8 cellular contexts compared by ENCODE assay signal in genomic region chr5:59039003-59039295, GRCh38.
DNase-seq lines count a peak whose midpoint lies in the region; ATAC-seq and TF ChIP-seq lines count a peak whose summit lies in the region.

No MANE protein-coding gene starts in this region.

- peaks cover 29% of the 10 kb centered on the region for H3K36me3 Mint-ChIP-seq in activated naive CD8-positive, alpha-beta T cell treated with anti-CD3 and anti-CD28 coated beads, Interleukin-2, amount 50 U/mL, for 24 hours (ENCODE audit: low read depth)

- no peaks in the 10 kb centered on the region for H3K27me3 Mint-ChIP-seq in activated naive CD8-positive, alpha-beta T cell treated with anti-CD3 and anti-CD28 coated beads, Interleukin-2, amount 50 U/mL, for 24 hours

- H3K27me3 ChIP-seq in GM06990 (replicated peaks; ENCODE audit: control insufficient read depth, insufficient read depth, low read length) (peaks cover 2% of the 10 kb centered on the region; the same call in 1 of the 2 replicates), stomach (no peaks in the 10 kb centered on the region)

- H3K27ac Mint-ChIP-seq in activated naive CD8-positive, alpha-beta T cell treated with anti-CD3 and anti-CD28 coated beads, Interleukin-2, amount 50 U/mL, for 24 hours = peak overlapping the region; percentile 91

- 0 to 3% (median 1%) methylated on average over 19 to 29 of the region's 29 CpGs for WGBS in stomach, 5 donors

- peak overlapping the region; percentile 86 for H3K4me3 Mint-ChIP-seq in activated naive CD8-positive, alpha-beta T cell treated with anti-CD3 and anti-CD28 coated beads, Interleukin-2, amount 50 U/mL, for 24 hours

- H3K4me3 ChIP-seq in GM06990 (replicated peaks; ENCODE audit: low read depth, low read length) (peak overlapping the region; percentile 59), stomach (peak overlapping the region; percentile 63 to 86 (median 81))

- TF ChIP-seq POLR2A in stomach (IDR thresholded peaks at IDR 0.05) = no peak

- TF ChIP-seq CTCF in GM06990 (IDR thresholded peaks at IDR 0.05; ENCODE audit: insufficient read depth, low read length, poor library complexity, severe bottlenecking) = no peak
- no peak for TF ChIP-seq CTCF in stomach (IDR thresholded peaks at IDR 0.05)
- no peak for TF ChIP-seq CTCF in GM10266 (IDR thresholded peaks at IDR 0.05; ENCODE audit: control insufficient read depth, insufficient read depth, low read depth, missing control alignments)

- intact Hi-C loops in stomach (cut with DNase I; ENCODE audit: low total_unique reads) = no loop called here

- peaks cover 31 to 84% (median 57%) of the 10 kb centered on the region in 4 donors for H3K4me1 ChIP-seq in stomach

- H3K9me3 Mint-ChIP-seq in activated naive CD8-positive, alpha-beta T cell treated with anti-CD3 and anti-CD28 coated beads, Interleukin-2, amount 50 U/mL, for 24 hours = no peaks in the 10 kb centered on the region

- peaks cover 58% of the 10 kb centered on the region for H3K4me1 Mint-ChIP-seq in activated naive CD8-positive, alpha-beta T cell treated with anti-CD3 and anti-CD28 coated beads, Interleukin-2, amount 50 U/mL, for 24 hours

- TF ChIP-seq EP300 in stomach (IDR thresholded peaks at IDR 0.05) = no peak

- H3K36me3 ChIP-seq in GM06990 (ENCODE audit: control insufficient read depth, insufficient read depth, low read length) (no peaks in the 10 kb centered on the region), stomach (no peaks in the 10 kb centered on the region)

- no peaks in the 10 kb centered on the region for H3K9me3 ChIP-seq in stomach

- peak overlapping the region; percentile 84 to 95 (median 90) for H3K27ac ChIP-seq in stomach

- DNase-seq in GM06990 (ENCODE audit: extremely low read depth, insufficient read length) (no peak), iPS-NIHi11 (ENCODE audit: low spot score) (peak; percentile 60), stomach (no peak), islet precursor cell (no peak), GM10266 (ENCODE audit: extremely low spot score) (no peak)
- no peak for DNase-seq in activated naive CD8-positive, alpha-beta T cell treated with anti-CD3 and anti-CD28 coated beads, Interleukin-2, amount 50 U/mL, for 24 hours

- ATAC-seq in HG02970 (IDR thresholded peaks at IDR 0.05; ENCODE audit: low FRiP score, unreplicated experiment) (peak; percentile 29), GM19328 (IDR thresholded peaks at IDR 0.05; ENCODE audit: unreplicated experiment) (no peak)
- no peak for ATAC-seq in activated naive CD8-positive, alpha-beta T cell treated with anti-CD3 and anti-CD28 coated beads, Interleukin-2, amount 50 U/mL, for 24 hours
